In genomic region chr10:29141761-29142160, GRCh38 we compare ENCODE assay signal across 12 cellular contexts.
DNase-seq lines count a peak whose midpoint lies in the region; ATAC-seq and TF ChIP-seq lines count a peak whose summit lies in the region.
"Had no signal": no experiment of that assay in that cellular context is flagged by ENCODE, and none has a peak within 500 bp of the region (broad histone marks: within the 10 kb centered on the region; RNA-seq: fewer than 3 reads in every experiment).

No MANE protein-coding gene starts in this region.

- peak; percentile 40 for DNase-seq in ELR (ENCODE audit: low read depth)
- no peak for DNase-seq in Panc1 (ENCODE audit: low read depth, low spot score)
- no peak for DNase-seq in epithelial cell of prostate (ENCODE audit: low read depth, low spot score)
- no peak for DNase-seq in NCI-H82 treated with DMSO at 0.1 percent for 48 hours (lab: John Stamatoyannopoulos, UW; ENCODE audit: unreplicated experiment)
- no peak for DNase-seq in hepatocyte (ENCODE audit: low spot score)
- DNase-seq in GDM1 (lab: John Stamatoyannopoulos, UW) = no peak
- DNase-seq: activated CD4-positive, alpha-beta T cell treated with anti-CD3 and anti-CD28 coated beads, Interleukin-2, amount 50 U/mL, for 1 hour; CD4-positive, alpha-beta T cell; Kasumi-1; NCI-H2107 had no signal

- peak overlapping the region; percentile 79 for H3K27ac ChIP-seq in Panc1 (ENCODE audit: low read length)
- peak overlapping the region; percentile 9 for H3K27ac ChIP-seq in epithelial cell of prostate
- H3K27ac ChIP-seq in parathyroid adenoma = peak overlapping the region; percentile 19
- H3K27ac ChIP-seq in hepatocyte = no peak overlapping the region

- peak overlapping the region; percentile 51 for H3K4me2 ChIP-seq in parathyroid adenoma (ENCODE audit: low read length)
- no peak overlapping the region for H3K4me2 ChIP-seq in hepatocyte

- no peak overlapping the region for H2AFZ ChIP-seq in parathyroid adenoma
- no peak overlapping the region for H2AFZ ChIP-seq in hepatocyte

- POLR2A ChIA-PET in Panc1 (lab: Charles Lee) = no interaction called here

- intact Hi-C loops in Panc1 (cut with micrococcal nuclease; ENCODE audit: unreplicated experiment) = no loop called here

- no peaks in the 10 kb centered on the region for H3K79me2 ChIP-seq in parathyroid adenoma
- no peaks in the 10 kb centered on the region for H3K79me2 ChIP-seq in hepatocyte

- H3K36me3 ChIP-seq in Panc1 (ENCODE audit: control insufficient read depth, insufficient read depth, low read length) (no peaks in the 10 kb centered on the region), parathyroid adenoma (ENCODE audit: control insufficient read depth, insufficient read depth, low read length) (no peaks in the 10 kb centered on the region), hepatocyte (replicated peaks; ENCODE audit: insufficient read depth, low read depth) (no peaks in the 10 kb centered on the region)

- no peak overlapping the region for H3K9ac ChIP-seq in parathyroid adenoma

- no peak for TF ChIP-seq CTCF in Panc1 (IDR thresholded peaks at IDR 0.05)
- no peak for TF ChIP-seq CTCF in parathyroid adenoma (IDR thresholded peaks at IDR 0.05)
- TF ChIP-seq CTCF in hepatocyte (IDR thresholded peaks at IDR 0.05; ENCODE audit: poor library complexity) = no peak

- ATAC-seq in Panc1 (peak; percentile 57; the same call in 1 of the 2 replicates), HG02763 (IDR thresholded peaks at IDR 0.05; ENCODE audit: unreplicated experiment) (no peak)

- BruUV-seq in Panc1 (replicated peaks; lab: Mats Ljungman, UMichigan) = no TSS peak

- H3K4me3 ChIP-seq in Panc1 (ENCODE audit: low read depth in 2 of 2, low read length in 2 of 2) = no peak overlapping the region; a peak in 1 of 4 replicates
- peak overlapping the region; percentile 20 for H3K4me3 ChIP-seq in parathyroid adenoma (ENCODE audit: low read depth, low read length)
- H3K4me3 ChIP-seq in hepatocyte = no peak overlapping the region

- H3K27me3 ChIP-seq in Panc1 (ENCODE audit: control insufficient read depth, insufficient read depth, low read length) (no peaks in the 10 kb centered on the region), parathyroid adenoma (ENCODE audit: control insufficient read depth, insufficient read depth, low read length) (no peaks in the 10 kb centered on the region), hepatocyte (no peaks in the 10 kb centered on the region)

- H3K4me1 ChIP-seq in Panc1 (ENCODE audit: control insufficient read depth, insufficient read depth, low read length) = peaks cover 27% of the 10 kb centered on the region
- H3K4me1 ChIP-seq in parathyroid adenoma = peaks cover 21% of the 10 kb centered on the region
- no peaks in the 10 kb centered on the region for H3K4me1 ChIP-seq in hepatocyte (ENCODE audit: insufficient read depth)

- in situ Hi-C loops in Panc1 (cut with HindIII; ENCODE audit: low pct_unique_long_range_greater_than_20kb, low sequenced_read_pairs) = no loop called here

- H3K9me3 ChIP-seq in Panc1 (ENCODE audit: control insufficient read depth, insufficient read depth, low read depth, low read length) = no peaks in the 10 kb centered on the region
- H3K9me3 ChIP-seq in parathyroid adenoma (ENCODE audit: control insufficient read depth, low read length) = no peaks in the 10 kb centered on the region
- no peaks in the 10 kb centered on the region for H3K9me3 ChIP-seq in hepatocyte (ENCODE audit: low read depth)

- H3K9me2 ChIP-seq in hepatocyte (replicated peaks; ENCODE audit: insufficient read depth) = no peaks in the 10 kb centered on the region

- CTCF ChIA-PET in Panc1 (lab: Charles Lee) = no interaction called here

- H4K20me1 ChIP-seq in hepatocyte (ENCODE audit: insufficient read depth, poor library complexity, severe bottlenecking) = no peaks in the 10 kb centered on the region
